ENCODE assay signal across 4 cellular contexts in the genomic region with DNA sequence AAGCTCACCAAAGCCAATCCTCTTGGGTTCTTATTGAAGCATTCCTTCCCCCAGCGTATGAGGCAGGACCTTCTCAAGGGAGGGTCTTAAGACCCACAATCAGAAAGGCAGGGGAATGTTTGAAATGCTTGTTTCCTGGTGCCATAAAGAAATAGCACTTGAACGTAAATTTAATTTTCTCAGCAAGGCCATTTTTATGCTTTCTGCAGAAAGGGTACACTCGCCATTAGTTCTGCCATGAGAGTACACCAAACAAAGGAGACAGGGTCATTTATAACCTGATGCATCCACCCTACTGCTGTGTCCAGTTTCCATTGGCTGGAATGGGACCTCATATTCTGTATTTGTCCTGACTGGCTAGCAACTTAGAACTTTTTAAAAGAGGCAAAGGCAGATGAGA. TPM values are rescaled to one million over a fixed set of nuclear protein-coding genes. Genes with fewer than 3 reads are reported as not detected.
DNase-seq lines count a peak whose midpoint lies in the region; ATAC-seq, FAIRE-seq and TF ChIP-seq lines count a peak whose summit lies in the region.
"Not testable (repeated sequence)": the region's sequence is repeated elsewhere in the genome, so short reads cannot be mapped to it uniquely, and the experiment has no call there.

No MANE protein-coding gene starts in this region.

- not testable (repeated sequence) for DNase-seq in GM12878 (ENCODE audit: low read depth, low spot score); K562 (ENCODE audit: extremely low read depth in 1 of 4, low spot score in 3 of 4); HepG2 (ENCODE audit: low spot score)

- not testable (repeated sequence) for H3K27me3 ChIP-seq in GM12878 (replicated peaks in 1 of 2; ENCODE audit: control insufficient read depth in 2 of 2, insufficient read depth in 2 of 2, low read length in 1 of 2); K562 (ENCODE audit: control insufficient read depth in 2 of 2, insufficient read depth in 2 of 2, low read length in 2 of 2); HepG2 (ENCODE audit: control insufficient read depth in 1 of 2, insufficient read depth in 2 of 2, low read length in 2 of 2)

- TF ChIP-seq POLR2A in GM12878 (IDR thresholded peaks at IDR 0.05; ENCODE audit: low read depth, low read length); K562 (conservative IDR thresholded peaks at IDR 0.05); HepG2 (IDR thresholded peaks at IDR 0.05; ENCODE audit: insufficient read depth in 1 of 2, low read depth in 2 of 2, low read length in 2 of 2): not testable (repeated sequence)

- POLR2A ChIA-PET in HEK293 (lab: Yijun Ruan, JAX), result interaction anchor here (0.6 kb wide), 1 partner anchor 12 kb away, joined by 3 read pairs; no protein-coding TSS in a partner anchor
- POLR2A ChIA-PET in GM12878 (lab: Charles Lee); HepG2 (lab: Yijun Ruan, JAX): not testable (repeated sequence)
- POLR2A ChIA-PET in K562 (lab: Yijun Ruan, JAX), result interaction anchor here (0.6 to 1.3 kb wide), 3 partner anchors 29 to 511 kb away, joined by 3 to 4 read pairs (median 3); no protein-coding TSS in a partner anchor

- intact Hi-C loops in GM12878 (cut with micrococcal nuclease; ENCODE audit: unreplicated experiment); K562 (cut with micrococcal nuclease); HepG2 (cut with micrococcal nuclease; ENCODE audit: unreplicated experiment): not testable (repeated sequence)

- not testable (repeated sequence) for ATAC-seq in GM12878, K562, HepG2

- WGBS in GM12878 (ENCODE audit: insufficient coverage, insufficient replicate concordance, low lambda C conversion rate, missing lambda C conversion rate), result 9% methylated on average over 3 of the region's 3 CpGs
- WGBS in K562 (ENCODE audit: insufficient coverage, low coverage, missing lambda C conversion rate), result 42% methylated on average over 3 of the region's 3 CpGs
- 5% methylated on average over 3 of the region's 3 CpGs for WGBS in HepG2 (ENCODE audit: low lambda C conversion rate)

- not testable (repeated sequence) for H3K27ac ChIP-seq in HEK293 (ENCODE audit: extremely low read depth, low read depth, low read length); GM12878 (ENCODE audit: control insufficient read depth, insufficient read depth); K562 (ENCODE audit: extremely low read depth, low read depth, low read length); HepG2 (ENCODE audit: extremely low read length, insufficient read depth, low read length)

- RAD21 ChIA-PET in GM12878 (lab: Charles Lee; ENCODE audit: unreplicated experiment), result not testable (repeated sequence)

- TF ChIP-seq EP300 in GM12878 (IDR thresholded peaks at IDR 0.05; ENCODE audit: borderline replicate concordance in 1 of 2, control insufficient read depth in 1 of 2, low read depth in 2 of 2, low read length in 2 of 2); K562 (IDR thresholded peaks at IDR 0.05; ENCODE audit: low read length); HepG2 (IDR thresholded peaks at IDR 0.05; ENCODE audit: low read depth in 2 of 2, low read length in 2 of 2); HepG2 (CRISPR knock-in tag; IDR thresholded peaks at IDR 0.05; ENCODE audit: borderline replicate concordance): not testable (repeated sequence)

- not testable (repeated sequence) for H3K9me3 ChIP-seq in HEK293 (ENCODE audit: control insufficient read depth, insufficient read depth, low read depth, low read length); GM12878 (replicated peaks; ENCODE audit: control insufficient read depth, insufficient read depth, low read length)
- H3K9me3 ChIP-seq in K562 (replicated peaks; ENCODE audit: control insufficient read depth, insufficient read depth, low read depth, low read length) (peaks cover 25% of the 10 kb centered on the region), HepG2 (ENCODE audit: low read length) (peaks cover 34% of the 10 kb centered on the region)

- H2AFZ ChIP-seq in GM12878 (ENCODE audit: control insufficient read depth, low read depth, low read length); K562 (ENCODE audit: low read depth, low read length); HepG2 (ENCODE audit: low read length): not testable (repeated sequence)

- not testable (repeated sequence) for TF ChIP-seq RAD21 in GM12878 (IDR thresholded peaks at IDR 0.05; ENCODE audit: insufficient read depth, low read depth, low read length); K562 (CRISPR knock-in tag; conservative IDR thresholded peaks at IDR 0.05 in 1 of 2, IDR thresholded peaks at IDR 0.05 in 1 of 2); HepG2 (CRISPR knock-in tag; IDR thresholded peaks at IDR 0.05)

- in situ Hi-C loops in GM12878 (cut with MboI); K562 (cut with MboI); HepG2 (cut with HindIII; ENCODE audit: extremely low pct_ligation_motif_present, low pct_unique_long_range_greater_than_20kb): not testable (repeated sequence)

- H3K9ac ChIP-seq in GM12878 (ENCODE audit: control insufficient read depth, insufficient read depth, low read length); K562 (ENCODE audit: insufficient read depth in 1 of 2, low read depth in 2 of 2, low read length in 2 of 2); HepG2 (ENCODE audit: insufficient read depth, low read depth, low read length): not testable (repeated sequence)

- H3K36me3 ChIP-seq in HEK293 (ENCODE audit: control insufficient read depth in 2 of 2, insufficient read depth in 1 of 2, low read length in 2 of 2); GM12878 (ENCODE audit: control insufficient read depth in 2 of 2, insufficient read depth in 2 of 2, low read length in 1 of 2); K562 (ENCODE audit: control insufficient read depth, insufficient read depth, low read length); HepG2 (replicated peaks in 1 of 2; ENCODE audit: control insufficient read depth in 1 of 2, insufficient read depth in 2 of 2, low read length in 2 of 2): not testable (repeated sequence)

- not testable (repeated sequence) for H3K4me3 ChIP-seq in HEK293 (ENCODE audit: low read depth, low read length); GM12878; K562; HepG2 (replicated peaks in 1 of 3; ENCODE audit: insufficient read depth in 1 of 3, low read depth in 2 of 3, low read length in 3 of 3)

- not testable (repeated sequence) for H3K4me2 ChIP-seq in GM12878 (ENCODE audit: control insufficient read depth, insufficient read depth); K562 (ENCODE audit: insufficient read depth, low read length); HepG2 (ENCODE audit: low read depth, low read length)

- H3K9me1 ChIP-seq in K562 (ENCODE audit: control insufficient read depth, insufficient read depth, low read length), result not testable (repeated sequence)

- H3K79me2 ChIP-seq in GM12878 (ENCODE audit: control insufficient read depth, insufficient read depth, low read length); K562 (ENCODE audit: control insufficient read depth, insufficient read depth, low read length); HepG2 (ENCODE audit: insufficient read depth, low read length): not testable (repeated sequence)

- not testable (repeated sequence) for FAIRE-seq in GM12878 (lab: Jason Lieb, UNC); K562 (lab: Jason Lieb, UNC); HepG2 (lab: Jason Lieb, UNC)

- H4K20me1 ChIP-seq in GM12878 (ENCODE audit: control insufficient read depth, insufficient read depth); K562 (replicated peaks; ENCODE audit: control insufficient read depth, insufficient read depth, low read length); HepG2 (ENCODE audit: insufficient read depth, low read length): not testable (repeated sequence)

- SMC1A ChIA-PET in GM12878 (lab: Charles Lee; ENCODE audit: uncharacterized antibody, unreplicated experiment), result not testable (repeated sequence)

- CTCF ChIA-PET in HEK293 (lab: Yijun Ruan, JAX); GM12878 (lab: Yijun Ruan, JAX); K562 (lab: Yijun Ruan, JAX; ENCODE audit: low intra/inter-chr PET ratio); HepG2 (lab: Yijun Ruan, JAX; ENCODE audit: low intra/inter-chr PET ratio, low total read pairs): not testable (repeated sequence)

- TF ChIP-seq CTCF in HEK293 (tag by site-specific recombination; IDR thresholded peaks at IDR 0.05); GM12878 (IDR thresholded peaks at IDR 0.05 in 2 of 3, conservative IDR thresholded peaks at IDR 0.05 in 1 of 3; ENCODE audit: control insufficient read depth in 2 of 3, extremely low read depth in 1 of 3, insufficient read depth in 1 of 3, low read depth in 3 of 3, low read length in 3 of 3); K562 (IDR thresholded peaks at IDR 0.05 in 2 of 3, conservative IDR thresholded peaks at IDR 0.05 in 1 of 3; ENCODE audit: insufficient read depth in 2 of 3, low read depth in 1 of 3, low read length in 3 of 3); HepG2 (CRISPR knock-in tag; IDR thresholded peaks at IDR 0.05): not testable (repeated sequence)

- not testable (repeated sequence) for BruUV-seq in GM12878 (replicated peaks; lab: Mats Ljungman, UMichigan); K562 (replicated peaks; lab: Mats Ljungman, UMichigan); HepG2 (replicated peaks; lab: Mats Ljungman, UMichigan)

- H3K4me1 ChIP-seq in HEK293 (ENCODE audit: control insufficient read depth, insufficient read depth, low read length); GM12878 (ENCODE audit: control insufficient read depth, insufficient read depth, low read length): not testable (repeated sequence)
- H3K4me1 ChIP-seq in K562 (replicated peaks in 1 of 2; ENCODE audit: control insufficient read depth in 2 of 2, insufficient read depth in 2 of 2, low read length in 2 of 2), result peaks cover 0 to 15% of the 10 kb centered on the region in 2 experiments; a peak in 3 of 5 replicates
- H3K4me1 ChIP-seq in HepG2 (ENCODE audit: insufficient read depth, low read length), result peaks cover 15% of the 10 kb centered on the region

RNA-seq across cellular contexts. Expression of a gene that starts 9.6 kb away (rescaled TPM):
- 3.3 and 3.9 TPM in 2 replicates for total RNA-seq in GM12878 (2013; cell fraction: nucleolus; rRNA removed)
- total RNA-seq in GM12878 (2014; rRNA removed) (0.82 and 0.85 TPM in 2 replicates), GM12878 (2014; rRNA removed; fragmentation: Illumina TruSeq; extraction: Trizol) (1.2 and 1.5 TPM in 2 replicates), GM12878 (2021) (0.98 and 1.2 TPM in 2 replicates), K562 (2014; rRNA removed) (7.1 and 10.8 TPM in 2 replicates), K562 (2014; rRNA removed; fragmentation: Illumina TruSeq; extraction: Trizol) (10.7 and 11.1 TPM in 2 replicates), K562 (2015; rRNA removed; fragmentation: Illumina TruSeq; extraction: Trizol) (9.0 and 10.6 TPM in 2 replicates), K562 (2021) (10.3 and 11.4 TPM in 2 replicates), HepG2 (2016; rRNA removed; fragmentation: Illumina TruSeq; extraction: Trizol) (4.4 and 6.2 TPM in 2 replicates)
- polyA plus RNA-seq in GM12878 (2011; ENCODE audit: low read depth), result 1.2 TPM
- polyA plus RNA-seq in GM12878 (2011; rRNA removed) (2.3 and 3.1 TPM in 2 replicates), GM12878 (2014; fragmentation: Illumina TruSeq; extraction: Trizol) (0.97 and 2.8 TPM in 2 replicates), GM12878 (2014; fragmentation: Nextera tagmentation; extraction: Ambion mirVana) (1 to 10 TPM; 1.2 to 1.6 TPM), GM12878 (2014; rRNA removed) (0.80 and 1.1 TPM in 2 replicates), GM12878 (2016; fragmentation: Nextera tagmentation; extraction: Ambion mirVana) (1 to 10 TPM; 1.3 to 1.8 TPM), K562 (2011; rRNA removed) (8.3 and 9.7 TPM in 2 replicates), K562 (2014; fragmentation: Illumina TruSeq; extraction: Trizol) (8.3 and 9.8 TPM in 2 replicates), K562 (2014; fragmentation: Nextera tagmentation; extraction: Ambion mirVana) (10 to 100 TPM in 1 of 2 experiments, 1 to 10 TPM in 1; 9.2 to 13.4 TPM), K562 (2014; rRNA removed) (7.3 and 7.6 TPM in 2 replicates), HepG2 (2011; rRNA removed) (2.1 and 2.3 TPM in 2 replicates)
- polyA plus RNA-seq in GM12878 (2011; cell fraction: cytosol; rRNA removed), result 1.1 and 1.3 TPM in 2 replicates
- polyA plus RNA-seq in GM12878 (2011; cell fraction: nucleus; rRNA removed), result 1.7 TPM in 2 replicates
- polyA plus RNA-seq in GM12878 (2012), result 1.1 TPM in 2 replicates
- polyA minus RNA-seq in GM12878 (2011; rRNA and poly(A)+ RNA removed), result 2.2 and 2.3 TPM in 2 replicates
- 0.94 and 1.6 TPM in 2 replicates for polyA minus RNA-seq in GM12878 (2011; cell fraction: cytosol; rRNA and poly(A)+ RNA removed)
- polyA minus RNA-seq in GM12878 (2011; cell fraction: nucleus; rRNA and poly(A)+ RNA removed), result 2.7 and 3.8 TPM in 2 replicates
- 8.3 and 8.9 TPM in 2 replicates for total RNA-seq in K562 (2011; cell fraction: chromatin; rRNA removed; ENCODE audit: low replicate concordance)
- total RNA-seq in K562 (2011; cell fraction: nucleolus; rRNA removed), result 7.9 and 9.7 TPM in 2 replicates
- 5.2 and 5.6 TPM in 2 replicates for total RNA-seq in K562 (2011; cell fraction: nucleoplasm; rRNA removed)
- 4.2 and 6.0 TPM in 2 replicates for polyA plus RNA-seq in K562 (2011; cell fraction: cytosol; rRNA removed)
- 5.6 and 6.1 TPM in 2 replicates for polyA plus RNA-seq in K562 (2011; cell fraction: nucleus; rRNA removed)
- polyA plus RNA-seq in K562 (2012), result 6.8 and 8.6 TPM in 2 replicates
- polyA minus RNA-seq in K562 (2011; rRNA and poly(A)+ RNA removed), result 12.3 and 15.3 TPM in 2 replicates
- 4.3 and 6.1 TPM in 2 replicates for polyA minus RNA-seq in K562 (2011; cell fraction: cytosol; rRNA and poly(A)+ RNA removed)
- polyA minus RNA-seq in K562 (2011; cell fraction: nucleus; rRNA and poly(A)+ RNA removed), result 10.9 and 11.2 TPM in 2 replicates
- 1.3 and 1.4 TPM in 2 replicates for total RNA-seq in HepG2 (2016; cell fraction: cytosol; rRNA removed; fragmentation: Illumina TruSeq; extraction: Trizol; ENCODE audit: low read depth)
- 4.0 and 6.2 TPM in 2 replicates for total RNA-seq in HepG2 (2016; cell fraction: insoluble cytoplasmic fraction; rRNA removed; fragmentation: Illumina TruSeq; extraction: Trizol)
- total RNA-seq in HepG2 (2016; cell fraction: membrane; rRNA removed; fragmentation: Illumina TruSeq; extraction: Trizol), result 1.6 and 2.0 TPM in 2 replicates
- 2.9 TPM in 2 replicates for total RNA-seq in HepG2 (2016; cell fraction: nucleus; rRNA removed; fragmentation: Illumina TruSeq; extraction: Trizol)
- polyA plus RNA-seq in HepG2 (2011; cell fraction: cytosol; rRNA removed), result 0.99 and 2.0 TPM in 2 replicates
- 1.7 and 2.2 TPM in 2 replicates for polyA plus RNA-seq in HepG2 (2011; cell fraction: nucleus; rRNA removed)
- polyA plus RNA-seq in HepG2 (2012), result 2.0 and 2.3 TPM in 2 replicates
- 0.37 and 0.49 TPM in 2 replicates for polyA plus RNA-seq in HepG2 (2016; cell fraction: cytosol; fragmentation: Illumina TruSeq; extraction: Trizol; ENCODE audit: low read depth)
- polyA plus RNA-seq in HepG2 (2016; cell fraction: insoluble cytoplasmic fraction; fragmentation: Illumina TruSeq; extraction: Trizol; ENCODE audit: low read depth), result 4.0 and 4.7 TPM in 2 replicates
- polyA plus RNA-seq in HepG2 (2016; cell fraction: membrane; fragmentation: Illumina TruSeq; extraction: Trizol; ENCODE audit: low read depth), result 0.87 and 1.1 TPM in 2 replicates
- 5.5 and 5.9 TPM in 2 replicates for polyA plus RNA-seq in HepG2 (2016; cell fraction: nucleus; fragmentation: Illumina TruSeq; extraction: Trizol; ENCODE audit: insufficient read depth, low read depth)
- 2.0 and 3.4 TPM in 2 replicates for polyA minus RNA-seq in HepG2 (2011; rRNA and poly(A)+ RNA removed; ENCODE audit: low replicate concordance)
- polyA minus RNA-seq in HepG2 (2011; cell fraction: cytosol; rRNA and poly(A)+ RNA removed), result 1.5 and 1.8 TPM in 2 replicates
- 3.5 and 4.0 TPM in 2 replicates for polyA minus RNA-seq in HepG2 (2011; cell fraction: nucleus; rRNA and poly(A)+ RNA removed)

RNA-seq across cellular contexts. Expression of a gene that starts 46.9 kb away (rescaled TPM):
- total RNA-seq in GM12878 (2013; cell fraction: nucleolus; rRNA removed), result 26.2 and 26.7 TPM in 2 replicates
- total RNA-seq in GM12878 (2014; rRNA removed) (2.3 and 2.8 TPM in 2 replicates), GM12878 (2014; rRNA removed; fragmentation: Illumina TruSeq; extraction: Trizol) (2.2 and 2.6 TPM in 2 replicates), GM12878 (2021) (2.0 and 2.2 TPM in 2 replicates), K562 (2014; rRNA removed) (14.5 and 14.6 TPM in 2 replicates), K562 (2014; rRNA removed; fragmentation: Illumina TruSeq; extraction: Trizol) (15.8 and 17.7 TPM in 2 replicates), K562 (2015; rRNA removed; fragmentation: Illumina TruSeq; extraction: Trizol) (10.0 and 10.4 TPM in 2 replicates), K562 (2021) (15.5 and 16.5 TPM in 2 replicates), HepG2 (2016; rRNA removed; fragmentation: Illumina TruSeq; extraction: Trizol) (5.5 and 6.3 TPM in 2 replicates)
- polyA plus RNA-seq in GM12878 (2011; ENCODE audit: low read depth), result 2.1 TPM
- polyA plus RNA-seq in GM12878 (2011; rRNA removed) (4.8 and 5.3 TPM in 2 replicates), GM12878 (2014; fragmentation: Illumina TruSeq; extraction: Trizol) (1.2 and 1.3 TPM in 2 replicates), GM12878 (2014; fragmentation: Nextera tagmentation; extraction: Ambion mirVana) (under 1 TPM; 0.53 to 0.63 TPM), GM12878 (2014; rRNA removed) (0.97 and 1.0 TPM in 2 replicates), GM12878 (2016; fragmentation: Nextera tagmentation; extraction: Ambion mirVana) (1 to 10 TPM in 1 of 2 experiments, under 1 TPM in 1; 0.87 to 1.3 TPM), K562 (2011; rRNA removed) (9.6 and 12.0 TPM in 2 replicates), K562 (2014; fragmentation: Illumina TruSeq; extraction: Trizol) (9.9 and 10.2 TPM in 2 replicates), K562 (2014; fragmentation: Nextera tagmentation; extraction: Ambion mirVana) (1 to 10 TPM; 3.3 to 3.5 TPM), K562 (2014; rRNA removed) (7.0 and 7.9 TPM in 2 replicates), HepG2 (2011; rRNA removed) (9.1 and 11.5 TPM in 2 replicates)
- 3.6 TPM in 2 replicates for polyA plus RNA-seq in GM12878 (2011; cell fraction: cytosol; rRNA removed)
- polyA plus RNA-seq in GM12878 (2011; cell fraction: nucleus; rRNA removed), result 4.4 and 6.2 TPM in 2 replicates
- 2.0 and 2.4 TPM in 2 replicates for polyA plus RNA-seq in GM12878 (2012)
- 18.5 and 19.5 TPM in 2 replicates for polyA minus RNA-seq in GM12878 (2011; rRNA and poly(A)+ RNA removed)
- 3.1 and 3.7 TPM in 2 replicates for polyA minus RNA-seq in GM12878 (2011; cell fraction: cytosol; rRNA and poly(A)+ RNA removed)
- 18.0 and 19.1 TPM in 2 replicates for polyA minus RNA-seq in GM12878 (2011; cell fraction: nucleus; rRNA and poly(A)+ RNA removed)
- total RNA-seq in K562 (2011; cell fraction: chromatin; rRNA removed; ENCODE audit: low replicate concordance), result 49.4 and 86.2 TPM in 2 replicates
- 38.2 and 47.9 TPM in 2 replicates for total RNA-seq in K562 (2011; cell fraction: nucleolus; rRNA removed)
- 33.4 and 39.9 TPM in 2 replicates for total RNA-seq in K562 (2011; cell fraction: nucleoplasm; rRNA removed)
- 6.8 and 6.9 TPM in 2 replicates for polyA plus RNA-seq in K562 (2011; cell fraction: cytosol; rRNA removed)
- 17.3 and 18.8 TPM in 2 replicates for polyA plus RNA-seq in K562 (2011; cell fraction: nucleus; rRNA removed)
- polyA plus RNA-seq in K562 (2012), result 7.3 and 9.8 TPM in 2 replicates
- 37.5 and 38.9 TPM in 2 replicates for polyA minus RNA-seq in K562 (2011; rRNA and poly(A)+ RNA removed)
- polyA minus RNA-seq in K562 (2011; cell fraction: cytosol; rRNA and poly(A)+ RNA removed), result 9.4 and 17.3 TPM in 2 replicates
- 32.0 and 50.6 TPM in 2 replicates for polyA minus RNA-seq in K562 (2011; cell fraction: nucleus; rRNA and poly(A)+ RNA removed)
- total RNA-seq in HepG2 (2016; cell fraction: cytosol; rRNA removed; fragmentation: Illumina TruSeq; extraction: Trizol; ENCODE audit: low read depth), result 0.61 and 0.88 TPM in 2 replicates
- total RNA-seq in HepG2 (2016; cell fraction: insoluble cytoplasmic fraction; rRNA removed; fragmentation: Illumina TruSeq; extraction: Trizol), result 4.8 and 6.5 TPM in 2 replicates
- total RNA-seq in HepG2 (2016; cell fraction: membrane; rRNA removed; fragmentation: Illumina TruSeq; extraction: Trizol), result 3.4 TPM in 2 replicates
- total RNA-seq in HepG2 (2016; cell fraction: nucleus; rRNA removed; fragmentation: Illumina TruSeq; extraction: Trizol), result 4.8 and 6.0 TPM in 2 replicates
- 6.9 and 7.9 TPM in 2 replicates for polyA plus RNA-seq in HepG2 (2011; cell fraction: cytosol; rRNA removed)
- polyA plus RNA-seq in HepG2 (2011; cell fraction: nucleus; rRNA removed), result 8.8 and 9.8 TPM in 2 replicates
- polyA plus RNA-seq in HepG2 (2012), result 4.4 and 4.5 TPM in 2 replicates
- 0.40 and 0.45 TPM in 2 replicates for polyA plus RNA-seq in HepG2 (2016; cell fraction: cytosol; fragmentation: Illumina TruSeq; extraction: Trizol; ENCODE audit: low read depth)
- 2.9 and 3.3 TPM in 2 replicates for polyA plus RNA-seq in HepG2 (2016; cell fraction: insoluble cytoplasmic fraction; fragmentation: Illumina TruSeq; extraction: Trizol; ENCODE audit: low read depth)
- 1.0 and 1.2 TPM in 2 replicates for polyA plus RNA-seq in HepG2 (2016; cell fraction: membrane; fragmentation: Illumina TruSeq; extraction: Trizol; ENCODE audit: low read depth)
- polyA plus RNA-seq in HepG2 (2016; cell fraction: nucleus; fragmentation: Illumina TruSeq; extraction: Trizol; ENCODE audit: insufficient read depth, low read depth), result 3.7 and 4.6 TPM in 2 replicates
- 5.1 and 35.3 TPM in 2 replicates for polyA minus RNA-seq in HepG2 (2011; rRNA and poly(A)+ RNA removed; ENCODE audit: low replicate concordance)
- 17.0 and 18.6 TPM in 2 replicates for polyA minus RNA-seq in HepG2 (2011; cell fraction: cytosol; rRNA and poly(A)+ RNA removed)
- polyA minus RNA-seq in HepG2 (2011; cell fraction: nucleus; rRNA and poly(A)+ RNA removed), result 31.9 and 39.7 TPM in 2 replicates
